Comparison of ENCODE assay signal across 17 cellular contexts in the genomic region with DNA sequence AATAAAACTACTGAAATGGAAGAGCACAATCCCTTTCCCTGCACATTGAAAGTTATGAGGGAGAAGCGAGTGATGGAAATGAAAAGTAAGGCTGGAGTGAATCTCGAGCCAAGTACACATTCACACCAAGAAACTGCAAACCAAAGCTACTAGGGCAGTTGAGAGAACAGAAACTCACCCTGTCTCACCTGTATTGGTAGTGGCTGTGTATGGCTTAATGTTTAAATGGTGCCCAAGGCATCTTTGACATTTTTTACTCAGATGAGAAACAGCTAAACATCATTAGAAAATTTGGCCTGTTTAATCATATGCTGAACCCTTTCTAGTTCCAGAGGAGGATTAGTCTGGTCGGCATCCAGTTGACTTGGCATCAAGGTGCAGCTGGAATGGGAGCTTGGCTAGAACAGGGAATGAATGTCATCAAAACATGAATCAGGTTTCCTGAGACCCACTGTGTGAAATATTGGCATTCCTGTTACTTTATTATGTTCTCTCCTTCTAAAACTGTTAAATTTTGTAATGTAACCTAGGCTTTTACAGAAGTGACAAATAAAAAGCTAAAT.
DNase-seq lines count a peak whose midpoint lies in the region; ATAC-seq and TF ChIP-seq lines count a peak whose summit lies in the region.
"Had no signal": no experiment of that assay in that cellular context is flagged by ENCODE, and none has a peak within 500 bp of the region (broad histone marks: within the 10 kb centered on the region; RNA-seq: fewer than 3 reads in every experiment).

No MANE protein-coding gene starts in this region.

- in situ Hi-C loops in transverse colon (cut with MboI; ENCODE audit: low pct_ligation_motif_present in 1 of 4, low pct_unique_long_range_greater_than_20kb in 1 of 4, low sequenced_read_pairs in 3 of 4) = no loop called here

- DNase-seq in MG63 (peak; percentile 68), NCI-H187 treated with DMSO at 0.1 percent for 48 hours (lab: John Stamatoyannopoulos, UW) (no peak), cerebellum (ENCODE audit: low spot score) (no peak), NCI-H2196 (lab: John Stamatoyannopoulos, UW; ENCODE audit: unreplicated experiment) (no peak), transverse colon (no peak)
- DNase-seq: activated naive CD4-positive, alpha-beta T cell treated with anti-CD3 and anti-CD28 coated beads, Interleukin-2, amount 50 U/mL, for 16 hours; AML-193; central memory CD4-positive, alpha-beta T cell; left ventricle myocardium inferior; naive thymus-derived CD8-positive, alpha-beta T cell; NCI-H2227 treated with DMSO at 0.1 percent for 48 hours; stimulated activated CD4-positive, alpha-beta T cell treated with anti-CD3 and anti-CD28 coated beads, Interleukin-4, amount 100 ng/mL, for 1 hour; stimulated activated naive B cell treated with anti-CD40 and anti-IgM and Interleukin-4, amounts not matched to agents 10 μg/mL and 1 μg/mL and 100 μg/mL, for 72 hours had no signal

- H3K4me3 ChIP-seq in MG63 = 0 out of 2 replicates have a peak overlapping the region, but pooled peaks have one; percentile 7
- H3K4me3 ChIP-seq in transverse colon = no peak overlapping the region
- H3K4me3 ChIP-seq: left ventricle myocardium inferior had no signal

- TF ChIP-seq EP300 in transverse colon (IDR thresholded peaks at IDR 0.05; ENCODE audit: low read depth) = no peak

- H3K36me3 ChIP-seq in MG63 (no peaks in the 10 kb centered on the region), transverse colon (no peaks in the 10 kb centered on the region)
- H3K36me3 ChIP-seq: left ventricle myocardium inferior had no signal

- intact Hi-C loops in transverse colon (cut with DNase I; ENCODE audit: low total_unique reads) = no loop called here

- TF ChIP-seq CTCF in transverse colon (IDR thresholded peaks at IDR 0.05) = no peak

- TF ChIP-seq POLR2A in transverse colon (IDR thresholded peaks at IDR 0.05) = no peak

- WGBS in transverse colon (ENCODE audit: low coverage in 1 of 2), 2 donors = 58 to 68% methylated on average over 3 of the region's 3 CpGs

- no peaks in the 10 kb centered on the region for H3K27me3 ChIP-seq in MG63
- no peaks in the 10 kb centered on the region for H3K27me3 ChIP-seq in transverse colon

- ATAC-seq in GM18498 (IDR thresholded peaks at IDR 0.05; ENCODE audit: unreplicated experiment) (peak; percentile 82), GM19468 (IDR thresholded peaks at IDR 0.05; ENCODE audit: extremely low read depth, unreplicated experiment) (peak; percentile 18), HG02885 (IDR thresholded peaks at IDR 0.05; ENCODE audit: poor library complexity, unreplicated experiment) (peak; percentile 67)
- ATAC-seq: naive thymus-derived CD8-positive, alpha-beta T cell; Panc1; stimulated activated naive B cell treated with anti-CD40 and anti-IgM and Interleukin-4, amounts not matched to agents 10 μg/mL and 1 μg/mL and 100 μg/mL, for 72 hours had no signal

- H3K27ac ChIP-seq in transverse colon = no peak overlapping the region
- H3K27ac ChIP-seq: left ventricle myocardium inferior had no signal

- H3K9me3 ChIP-seq in MG63 (no peaks in the 10 kb centered on the region), transverse colon (no peaks in the 10 kb centered on the region)
- H3K9me3 ChIP-seq: left ventricle myocardium inferior had no signal

- H3K4me1 ChIP-seq in transverse colon = no peaks in the 10 kb centered on the region

Comparison
In these comparisons a context has a peak if more than half of its experiments do, and no peak if none do; other contexts are left out.
1. ATAC-seq: peak in every context shown above with its lines; median percentile 82 in GM18498; 67 in HG02885; 18 in GM19468.